ENCODE assay signal across 7 cellular contexts in the genomic region with DNA sequence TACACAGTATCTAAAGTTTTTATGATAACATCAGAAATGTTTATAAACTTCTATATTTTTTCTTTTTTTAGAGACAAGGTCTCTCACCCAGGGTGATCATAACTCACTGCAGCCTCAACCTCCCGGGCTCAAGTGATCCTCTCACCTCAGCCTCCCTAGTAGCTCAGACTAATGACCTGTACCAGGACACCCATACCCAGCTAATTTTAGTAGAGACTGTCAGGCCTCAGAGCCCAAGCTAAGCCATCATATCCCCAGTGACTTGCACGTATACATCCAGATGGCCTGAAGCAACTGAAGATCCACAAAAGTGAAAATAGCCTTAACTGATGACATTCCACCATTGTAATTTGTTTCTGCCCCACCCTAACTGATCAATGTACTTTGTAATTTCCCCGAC. TPM values are rescaled to one million over a fixed set of nuclear protein-coding genes. Genes with fewer than 3 reads are reported as not detected.
A peak's percentile ranks its signal among the peaks of the same experiment; 100 is the strongest.
DNase-seq lines count a peak whose midpoint lies in the region; ATAC-seq and TF ChIP-seq lines count a peak whose summit lies in the region.
"Not testable (repeated sequence)": the region's sequence is repeated elsewhere in the genome, so short reads cannot be mapped to it uniquely, and the experiment has no call there.

No MANE protein-coding gene starts in this region.

- H3K36me3 ChIP-seq in CD4-positive, alpha-beta memory T cell (ENCODE audit: insufficient read depth, low read length); PC-9 (ENCODE audit: low read depth); naive thymus-derived CD4-positive, alpha-beta T cell (ENCODE audit: control insufficient read depth in 2 of 3, insufficient read depth in 3 of 3, low read length in 3 of 3): not testable (repeated sequence)

- peaks cover 30% of the 10 kb centered on the region for H4K20me1 ChIP-seq in PC-9 (ENCODE audit: insufficient read depth)

- H3K9me3 ChIP-seq in CD4-positive, alpha-beta memory T cell (ENCODE audit: control insufficient read depth in 1 of 2, low read length in 2 of 2); PC-9 (ENCODE audit: insufficient read depth, low read depth); naive thymus-derived CD4-positive, alpha-beta T cell (ENCODE audit: control insufficient read depth in 2 of 3, low read length in 3 of 3): not testable (repeated sequence)

- H3K4me2 ChIP-seq in PC-9: peak overlapping the region; percentile 82

- BruUV-seq in PC-9 (replicated peaks; lab: Mats Ljungman, UMichigan): not testable (repeated sequence)

- H3K36me3 Mint-ChIP-seq in CD4-positive, alpha-beta memory T cell: peaks cover 7 to 22% of the 10 kb centered on the region in 2 donors
- peaks cover 14% of the 10 kb centered on the region for H3K36me3 Mint-ChIP-seq in activated CD4-positive, alpha-beta T cell treated with anti-CD3 and anti-CD28 coated beads, Interleukin-2, amount 10 ng/mL, durations not matched to agents 24 days and 14 days (ENCODE audit: low read depth)
- H3K36me3 Mint-ChIP-seq in activated T-helper 2 cell treated with anti-CD3 and anti-CD28 coated beads, Interferon-gamma antibody, Interleukin-2, Interleukin-4, amounts not matched to agents 10 μg/mL and 5 μg/mL and 100 μg/mL, durations not matched to agents 14 hours and 24 hours and 36 hours (ENCODE audit: low read depth): peaks cover 19% of the 10 kb centered on the region
- H3K36me3 Mint-ChIP-seq in dendritic cell treated with granulocyte-macrophage colony-stimulating factor and Interleukin-4, amounts not matched to agents 40 ng/mL and 50 ng/mL, for 4 days (ENCODE audit: low read depth): peaks cover 14% of the 10 kb centered on the region
- peaks cover 0 to 13% (median 7%) of the 10 kb centered on the region in 5 donors for H3K36me3 Mint-ChIP-seq in naive thymus-derived CD4-positive, alpha-beta T cell
- H3K36me3 Mint-ChIP-seq in osteocyte (ENCODE audit: unreplicated experiment): not testable (repeated sequence)

- peak overlapping the region in 4 of 7 donors; percentile 5 to 100 (median 68) for H3K27ac Mint-ChIP-seq in CD4-positive, alpha-beta memory T cell
- peak overlapping the region; percentile 1 for H3K27ac Mint-ChIP-seq in activated CD4-positive, alpha-beta T cell treated with anti-CD3 and anti-CD28 coated beads, Interleukin-2, amount 10 ng/mL, durations not matched to agents 24 days and 14 days
- not testable (repeated sequence) for H3K27ac Mint-ChIP-seq in activated T-helper 2 cell treated with anti-CD3 and anti-CD28 coated beads, Interferon-gamma antibody, Interleukin-2, Interleukin-4, amounts not matched to agents 10 μg/mL and 5 μg/mL and 100 μg/mL, durations not matched to agents 14 hours and 24 hours and 36 hours; osteocyte (ENCODE audit: unreplicated experiment)
- peak overlapping the region; percentile 97 for H3K27ac Mint-ChIP-seq in dendritic cell treated with granulocyte-macrophage colony-stimulating factor and Interleukin-4, amounts not matched to agents 40 ng/mL and 50 ng/mL, for 4 days
- H3K27ac Mint-ChIP-seq in naive thymus-derived CD4-positive, alpha-beta T cell: peak overlapping the region in 5 of 9 donors; percentile 26 to 100 (median 99)

- H3K27me3 Mint-ChIP-seq in CD4-positive, alpha-beta memory T cell; activated CD4-positive, alpha-beta T cell treated with anti-CD3 and anti-CD28 coated beads, Interleukin-2, amount 10 ng/mL, durations not matched to agents 24 days and 14 days; dendritic cell treated with granulocyte-macrophage colony-stimulating factor and Interleukin-4, amounts not matched to agents 40 ng/mL and 50 ng/mL, for 4 days: not testable (repeated sequence)
- peaks cover 17% of the 10 kb centered on the region for H3K27me3 Mint-ChIP-seq in activated T-helper 2 cell treated with anti-CD3 and anti-CD28 coated beads, Interferon-gamma antibody, Interleukin-2, Interleukin-4, amounts not matched to agents 10 μg/mL and 5 μg/mL and 100 μg/mL, durations not matched to agents 14 hours and 24 hours and 36 hours (ENCODE audit: low read depth)
- peaks cover 0 to 24% (median 0%) of the 10 kb centered on the region in 5 donors for H3K27me3 Mint-ChIP-seq in naive thymus-derived CD4-positive, alpha-beta T cell
- peaks cover 12% of the 10 kb centered on the region for H3K27me3 Mint-ChIP-seq in osteocyte (ENCODE audit: unreplicated experiment)

- not testable (repeated sequence) for H3K27me3 ChIP-seq in CD4-positive, alpha-beta memory T cell (ENCODE audit: insufficient read depth, low read length); PC-9 (ENCODE audit: insufficient read depth, low read depth); naive thymus-derived CD4-positive, alpha-beta T cell (ENCODE audit: control insufficient read depth in 2 of 2, insufficient read depth in 2 of 2, low read length in 2 of 2)

- intact Hi-C loops in CD4-positive, alpha-beta memory T cell (cut with micrococcal nuclease): loop anchor here (5.0 kb wide), 1 partner anchor 215 kb away; a partner anchor contains a TSS
- intact Hi-C loops in PC-9 (cut with micrococcal nuclease; ENCODE audit: unreplicated experiment): loop anchor here (5.0 kb wide), 3 partner anchors 45 to 285 kb away; a partner anchor contains a TSS
- intact Hi-C loops in activated CD4-positive, alpha-beta T cell treated with anti-CD3 and anti-CD28 coated beads, Interleukin-2, amount 10 ng/mL, durations not matched to agents 24 days and 14 days (cut with micrococcal nuclease): loop anchor here (5.0 kb wide), 1 partner anchor 425 kb away; a partner anchor contains a TSS
- intact Hi-C loops in activated T-helper 2 cell treated with anti-CD3 and anti-CD28 coated beads, Interferon-gamma antibody, Interleukin-2, Interleukin-4, amounts not matched to agents 10 μg/mL and 5 μg/mL and 100 μg/mL, durations not matched to agents 14 hours and 24 hours and 36 hours (cut with micrococcal nuclease): loop anchor here (5.0 to 10.0 kb wide), 2 partner anchors 70 to 212 kb away; a partner anchor contains a TSS
- intact Hi-C loops in dendritic cell treated with granulocyte-macrophage colony-stimulating factor and Interleukin-4, amounts not matched to agents 40 ng/mL and 50 ng/mL, for 4 days (cut with micrococcal nuclease); naive thymus-derived CD4-positive, alpha-beta T cell (cut with micrococcal nuclease): not testable (repeated sequence)

- TF ChIP-seq CTCF in PC-9 (conservative IDR thresholded peaks at IDR 0.05); osteocyte (IDR thresholded peaks at IDR 0.05): not testable (repeated sequence)

- not testable (repeated sequence) for H3K4me3 ChIP-seq in CD4-positive, alpha-beta memory T cell (ENCODE audit: low read length in 2 of 2); PC-9; naive thymus-derived CD4-positive, alpha-beta T cell (ENCODE audit: low read length)

- POLR2A ChIA-PET in CD4-positive, alpha-beta memory T cell (lab: Charles Lee; ENCODE audit: partially characterized antibody): interaction anchor here (1.1 to 2.3 kb wide), 3 partner anchors 45 to 111 kb away, joined by 3 to 15 read pairs (median 11); a partner anchor contains a TSS
- POLR2A ChIA-PET in PC-9 (lab: Charles Lee; ENCODE audit: unreplicated experiment): not testable (repeated sequence)
- POLR2A ChIA-PET in naive thymus-derived CD4-positive, alpha-beta T cell (lab: Charles Lee): interaction anchor here (0.7 to 2.8 kb wide), 2 partner anchors 17 to 31 kb away, joined by 4 to 16 read pairs; no protein-coding TSS in a partner anchor

- ATAC-seq in naive thymus-derived CD4-positive, alpha-beta T cell: not testable (repeated sequence)

- H3K4me1 ChIP-seq in CD4-positive, alpha-beta memory T cell (ENCODE audit: insufficient read depth, low read length): peaks cover 34% of the 10 kb centered on the region
- peaks cover 26% of the 10 kb centered on the region for H3K4me1 ChIP-seq in PC-9 (replicated peaks; ENCODE audit: insufficient read depth)
- peaks cover 17 to 18% of the 10 kb centered on the region in 2 donors for H3K4me1 ChIP-seq in naive thymus-derived CD4-positive, alpha-beta T cell (ENCODE audit: control insufficient read depth in 2 of 2, insufficient read depth in 2 of 2, low read length in 2 of 2)

- H3K27ac ChIP-seq in CD4-positive, alpha-beta memory T cell (ENCODE audit: low read depth, low read length); PC-9; naive thymus-derived CD4-positive, alpha-beta T cell (ENCODE audit: low read depth, low read length): not testable (repeated sequence)

- H3K4me3 Mint-ChIP-seq in CD4-positive, alpha-beta memory T cell: peak overlapping the region in 7 of 8 donors; percentile 10 to 99 (median 20)
- H3K4me3 Mint-ChIP-seq in activated CD4-positive, alpha-beta T cell treated with anti-CD3 and anti-CD28 coated beads, Interleukin-2, amount 10 ng/mL, durations not matched to agents 24 days and 14 days: peak overlapping the region; percentile 86
- H3K4me3 Mint-ChIP-seq in activated T-helper 2 cell treated with anti-CD3 and anti-CD28 coated beads, Interferon-gamma antibody, Interleukin-2, Interleukin-4, amounts not matched to agents 10 μg/mL and 5 μg/mL and 100 μg/mL, durations not matched to agents 14 hours and 24 hours and 36 hours (ENCODE audit: low read depth): peak overlapping the region; percentile 70
- not testable (repeated sequence) for H3K4me3 Mint-ChIP-seq in dendritic cell treated with granulocyte-macrophage colony-stimulating factor and Interleukin-4, amounts not matched to agents 40 ng/mL and 50 ng/mL, for 4 days
- H3K4me3 Mint-ChIP-seq in naive thymus-derived CD4-positive, alpha-beta T cell: peak overlapping the region; percentile 1 to 100 (median 96)
- peak overlapping the region; percentile 49 for H3K4me3 Mint-ChIP-seq in osteocyte (ENCODE audit: unreplicated experiment)

- DNase-seq in CD4-positive, alpha-beta memory T cell; PC-9; activated CD4-positive, alpha-beta T cell treated with anti-CD3 and anti-CD28 coated beads, Interleukin-2, amount 10 ng/mL, durations not matched to agents 24 days and 14 days; activated T-helper 2 cell treated with anti-CD3 and anti-CD28 coated beads, Interferon-gamma antibody, Interleukin-2, Interleukin-4, amounts not matched to agents 10 μg/mL and 5 μg/mL and 100 μg/mL, durations not matched to agents 14 hours and 24 hours and 36 hours (ENCODE audit: low spot score); naive thymus-derived CD4-positive, alpha-beta T cell; osteocyte (ENCODE audit: extremely low spot score, unreplicated experiment): not testable (repeated sequence)

- not testable (repeated sequence) for H2AFZ ChIP-seq in PC-9

- not testable (repeated sequence) for H3K9me2 ChIP-seq in PC-9 (ENCODE audit: insufficient read depth)

- peaks cover 34% of the 10 kb centered on the region for H3K79me2 ChIP-seq in PC-9 (ENCODE audit: low read depth)

- H3F3A ChIP-seq in PC-9 (ENCODE audit: insufficient read depth, low read depth): not testable (repeated sequence)

- H3K9me3 Mint-ChIP-seq in CD4-positive, alpha-beta memory T cell; activated CD4-positive, alpha-beta T cell treated with anti-CD3 and anti-CD28 coated beads, Interleukin-2, amount 10 ng/mL, durations not matched to agents 24 days and 14 days; activated T-helper 2 cell treated with anti-CD3 and anti-CD28 coated beads, Interferon-gamma antibody, Interleukin-2, Interleukin-4, amounts not matched to agents 10 μg/mL and 5 μg/mL and 100 μg/mL, durations not matched to agents 14 hours and 24 hours and 36 hours; dendritic cell treated with granulocyte-macrophage colony-stimulating factor and Interleukin-4, amounts not matched to agents 40 ng/mL and 50 ng/mL, for 4 days; naive thymus-derived CD4-positive, alpha-beta T cell; osteocyte (ENCODE audit: unreplicated experiment): not testable (repeated sequence)

- peaks cover 24 to 47% (median 36%) of the 10 kb centered on the region in 4 donors for H3K4me1 Mint-ChIP-seq in CD4-positive, alpha-beta memory T cell
- H3K4me1 Mint-ChIP-seq in activated CD4-positive, alpha-beta T cell treated with anti-CD3 and anti-CD28 coated beads, Interleukin-2, amount 10 ng/mL, durations not matched to agents 24 days and 14 days: peaks cover 27% of the 10 kb centered on the region
- peaks cover 24% of the 10 kb centered on the region for H3K4me1 Mint-ChIP-seq in activated T-helper 2 cell treated with anti-CD3 and anti-CD28 coated beads, Interferon-gamma antibody, Interleukin-2, Interleukin-4, amounts not matched to agents 10 μg/mL and 5 μg/mL and 100 μg/mL, durations not matched to agents 14 hours and 24 hours and 36 hours (ENCODE audit: low read depth)
- H3K4me1 Mint-ChIP-seq in dendritic cell treated with granulocyte-macrophage colony-stimulating factor and Interleukin-4, amounts not matched to agents 40 ng/mL and 50 ng/mL, for 4 days (ENCODE audit: low read depth): peaks cover 21% of the 10 kb centered on the region
- H3K4me1 Mint-ChIP-seq in naive thymus-derived CD4-positive, alpha-beta T cell: peaks cover 25 to 45% (median 39%) of the 10 kb centered on the region in 7 donors
- peaks cover 26% of the 10 kb centered on the region for H3K4me1 Mint-ChIP-seq in osteocyte (ENCODE audit: unreplicated experiment)

- CTCF ChIA-PET in CD4-positive, alpha-beta memory T cell (lab: Charles Lee; ENCODE audit: partially characterized antibody); PC-9 (lab: Charles Lee); naive thymus-derived CD4-positive, alpha-beta T cell (lab: Charles Lee): not testable (repeated sequence)

RNA-seq across cellular contexts. Expression of a gene that starts 1.5 kb away (rescaled TPM):
- total RNA-seq in CD4-positive, alpha-beta memory T cell: 10 to 100 TPM; 84.9 to 86.2 TPM
- 10 to 100 TPM; 19.4 to 55.9 TPM for polyA plus RNA-seq in CD4-positive, alpha-beta memory T cell
- 53.7 and 59.3 TPM in 2 replicates for total RNA-seq in PC-9 (2021)
- total RNA-seq in activated CD4-positive, alpha-beta T cell treated with anti-CD3 and anti-CD28 coated beads, Interleukin-2, amount 10 ng/mL, durations not matched to agents 24 days and 14 days: 76.7 and 79.5 TPM in 2 replicates
- 74.2 and 76.5 TPM in 2 replicates for total RNA-seq in activated T-helper 2 cell treated with anti-CD3 and anti-CD28 coated beads, Interferon-gamma antibody, Interleukin-2, Interleukin-4, amounts not matched to agents 10 μg/mL and 5 μg/mL and 100 μg/mL, durations not matched to agents 14 hours and 24 hours and 36 hours
- 10 to 100 TPM; 62.6 to 98.7 (median 72.3) TPM for total RNA-seq in naive thymus-derived CD4-positive, alpha-beta T cell
- polyA plus RNA-seq in naive thymus-derived CD4-positive, alpha-beta T cell: 10 to 100 TPM; 36.7 to 50.4 TPM
- total RNA-seq in osteocyte: 37.9 and 43.3 TPM in 2 replicates

RNA-seq across cellular contexts. Expression of a gene that starts 45.5 kb away (rescaled TPM):
- 10 to 100 TPM; 29.4 to 30.7 TPM for total RNA-seq in CD4-positive, alpha-beta memory T cell
- 10 to 100 TPM; 33.1 to 44.9 TPM for polyA plus RNA-seq in CD4-positive, alpha-beta memory T cell
- total RNA-seq in PC-9 (2021) (40.4 and 46.4 TPM in 2 replicates), osteocyte (26.3 and 28.3 TPM in 2 replicates)
- 77.5 and 80.4 TPM in 2 replicates for total RNA-seq in activated CD4-positive, alpha-beta T cell treated with anti-CD3 and anti-CD28 coated beads, Interleukin-2, amount 10 ng/mL, durations not matched to agents 24 days and 14 days
- 62.8 and 63.4 TPM in 2 replicates for total RNA-seq in activated T-helper 2 cell treated with anti-CD3 and anti-CD28 coated beads, Interferon-gamma antibody, Interleukin-2, Interleukin-4, amounts not matched to agents 10 μg/mL and 5 μg/mL and 100 μg/mL, durations not matched to agents 14 hours and 24 hours and 36 hours
- 10 to 100 TPM; 22.9 to 45.6 (median 30.7) TPM for total RNA-seq in naive thymus-derived CD4-positive, alpha-beta T cell
- polyA plus RNA-seq in naive thymus-derived CD4-positive, alpha-beta T cell: 10 to 100 TPM; 41.0 to 42.1 TPM
